Comparison of ENCODE assay signal across 8 cellular contexts in genomic region chr12:124568431-124569374, GRCh38. TPM values are rescaled to one million over a fixed set of nuclear protein-coding genes. Genes with fewer than 3 reads are reported as not detected.
DNase-seq lines count a peak whose midpoint lies in the region; ATAC-seq and TF ChIP-seq lines count a peak whose summit lies in the region.

No MANE protein-coding gene starts in this region.

- peaks cover 21% of the 10 kb centered on the region for H3K4me1 Mint-ChIP-seq in endodermal cell

- no peaks in the 10 kb centered on the region for H3K36me3 ChIP-seq in IMR-90 (ENCODE audit: control insufficient read depth, insufficient read depth, low read length)
- no peaks in the 10 kb centered on the region for H3K36me3 ChIP-seq in SK-N-MC (ENCODE audit: insufficient read depth, low read length)
- no peaks in the 10 kb centered on the region for H3K36me3 ChIP-seq in endodermal cell (ENCODE audit: control insufficient read depth, insufficient read depth, low read length)

- H3K27ac ChIP-seq in IMR-90 (ENCODE audit: insufficient read depth, low read length) (peak overlapping the region; percentile 89), SK-N-MC (peak overlapping the region; percentile 95), endodermal cell (ENCODE audit: low read depth, low read length) (peak overlapping the region; percentile 63), substantia nigra (ENCODE audit: low read depth, low read length, poor library complexity, severe bottlenecking) (peak overlapping the region; percentile 53)

- peak overlapping the region; percentile 53 for H2BK5ac ChIP-seq in IMR-90 (ENCODE audit: low read depth, low read length, poor library complexity, severe bottlenecking)

- intact Hi-C loops in IMR-90 (cut with micrococcal nuclease) = loop anchor here (1.0 to 5.0 kb wide), 6 partner anchors 89 to 199 kb away; no protein-coding TSS in a partner anchor

- H3K9me3 ChIP-seq in IMR-90 (ENCODE audit: control insufficient read depth, insufficient read depth, low read length) (no peaks in the 10 kb centered on the region), SK-N-MC (ENCODE audit: low read depth, low read length) (no peaks in the 10 kb centered on the region), endodermal cell (ENCODE audit: control insufficient read depth, low read length) (no peaks in the 10 kb centered on the region)

- H4K8ac ChIP-seq in IMR-90 (ENCODE audit: low read depth in 2 of 2, low read length in 2 of 2) = peak overlapping the region; percentile 79 to 98

- H3K27me3 ChIP-seq in IMR-90 (ENCODE audit: control insufficient read depth, insufficient read depth, low read length) (no peaks in the 10 kb centered on the region), endodermal cell (ENCODE audit: control insufficient read depth, insufficient read depth, low read length, poor library complexity, severe bottlenecking) (no peaks in the 10 kb centered on the region)

- peak overlapping the region; percentile 97; the same call in 2 of the 3 replicates for H2BK15ac ChIP-seq in IMR-90 (ENCODE audit: low read depth, low read length)

- no CpG with 5 or more reads among the region's 28 CpGs for WGBS in IMR-90 (ENCODE audit: extremely low coverage in 2 of 2, insufficient read length in 1 of 2), 2 experiments
- WGBS in endodermal cell (ENCODE audit: insufficient coverage in 1 of 2, insufficient read length in 1 of 2), 2 experiments = 5 to 45% methylated on average over 5 to 28 of the region's 28 CpGs

- peak overlapping the region; percentile 51 for H2BK20ac ChIP-seq in IMR-90 (ENCODE audit: low read depth, low read length)

- H4K91ac ChIP-seq in IMR-90 (ENCODE audit: insufficient read depth, low read depth, low read length) = peak overlapping the region; percentile 94

- in situ Hi-C loops in IMR-90 (cut with MboI; ENCODE audit: low sequenced_read_pairs) = loop anchor here (5.0 to 10.0 kb wide), 2 partner anchors 184 to 199 kb away; no protein-coding TSS in a partner anchor

- TF ChIP-seq CTCF in IMR-90 (conservative IDR thresholded peaks at IDR 0.05; ENCODE audit: low read depth, low read length) (peak; percentile 64), endodermal cell (conservative IDR thresholded peaks at IDR 0.05) (peak; percentile 63)

- H2BK120ac ChIP-seq in IMR-90 (ENCODE audit: low read depth, low read length) = peak overlapping the region; percentile 98

- H2AFZ ChIP-seq in IMR-90 (replicated peaks; ENCODE audit: low read length, poor library complexity) = peak overlapping the region; percentile 89

- peak; percentile 56 to 60 for DNase-seq in activated T-cell treated with anti-CD3 and anti-CD28 coated beads, Interleukin-2, amount 50 U/mL, for 48 hours
- DNase-seq in activated T-cell treated with anti-CD3 and anti-CD28 coated beads for 4 hours = no peak
- DNase-seq in IMR-90 = peak; percentile 94
- DNase-seq in SK-N-MC (ENCODE audit: low read depth, low spot score) = peak; percentile 72
- peak; percentile 92 for DNase-seq in endodermal cell
- peak; percentile 42 to 77 for DNase-seq in lung microvascular endothelial cell (ENCODE audit: low read depth in 2 of 2)
- DNase-seq in substantia nigra (lab: John Stamatoyannopoulos, UW) = peak in 33 of 49 donors; percentile 20 to 82 (median 57)

- peak; percentile 43 for ATAC-seq in IMR-90 (ENCODE audit: low read depth)
- ATAC-seq in HG03442 (IDR thresholded peaks at IDR 0.05; ENCODE audit: unreplicated experiment) = no peak

- dilution Hi-C loops in IMR-90 (cut with HindIII; ENCODE audit: low sequenced_read_pairs, unreplicated experiment) = no loop called here

- H3K4me3 ChIP-seq in IMR-90 (ENCODE audit: insufficient read depth, low read depth, low read length) = no peak overlapping the region
- peak overlapping the region; percentile 75 for H3K4me3 ChIP-seq in SK-N-MC
- no peak overlapping the region for H3K4me3 ChIP-seq in endodermal cell (ENCODE audit: low read length)

- H3K56ac ChIP-seq in IMR-90 (ENCODE audit: extremely low read depth, insufficient read depth, low read length) = 0 out of 2 replicates have a peak overlapping the region, but pooled peaks have one; percentile 67

- peak overlapping the region; percentile 88 for H2AK5ac ChIP-seq in IMR-90 (ENCODE audit: low read depth, low read length)

- peak overlapping the region; percentile 19; the same call in 1 of the 2 replicates for H4K5ac ChIP-seq in IMR-90 (ENCODE audit: low read depth, low read length)

- H3K27me3 Mint-ChIP-seq in endodermal cell (ENCODE audit: insufficient read depth) = no peaks in the 10 kb centered on the region

- H3K18ac ChIP-seq in IMR-90 (ENCODE audit: low read depth, low read length) = peak overlapping the region; percentile 34

- H3K4me3 Mint-ChIP-seq in endodermal cell = peak overlapping the region; percentile 71

- no peak for TF ChIP-seq POLR2A in IMR-90 (IDR thresholded peaks at IDR 0.05; ENCODE audit: low read depth, low read length)

- peaks cover 9 to 22% of the 10 kb centered on the region in 2 experiments; a peak in 3 of 4 replicates for H3K79me1 ChIP-seq in IMR-90 (ENCODE audit: low read depth in 1 of 2, low read length in 2 of 2)

- peaks cover 7% of the 10 kb centered on the region; the same call in 1 of the 2 replicates for H3K9me1 ChIP-seq in IMR-90 (ENCODE audit: insufficient read depth, low read length)

- H4K20me1 ChIP-seq in IMR-90 (ENCODE audit: insufficient read depth, low read length) = peaks cover 31% of the 10 kb centered on the region

- POLR2A ChIA-PET in IMR-90 (lab: Charles Lee; ENCODE audit: unreplicated experiment) = no interaction called here

- H3K9ac ChIP-seq in IMR-90 (ENCODE audit: low read depth, low read length) = peak overlapping the region; percentile 62
- H3K9ac ChIP-seq in SK-N-MC (ENCODE audit: insufficient read length) = peak overlapping the region; percentile 55
- no peak overlapping the region for H3K9ac ChIP-seq in endodermal cell (ENCODE audit: extremely low read depth, low read length, poor library complexity, severe bottlenecking)

- no peaks in the 10 kb centered on the region for H3K36me3 Mint-ChIP-seq in endodermal cell (ENCODE audit: low read depth)

- BruUV-seq in IMR-90 (replicated peaks; lab: Mats Ljungman, UMichigan) = no TSS peak

- H3K4ac ChIP-seq in IMR-90 (ENCODE audit: low read depth, low read length) = peak overlapping the region; percentile 98

- H3K14ac ChIP-seq in IMR-90 (replicated peaks; ENCODE audit: low read depth, low read length) = peak overlapping the region; percentile 94; the same call in 1 of the 2 replicates

- H2AK9ac ChIP-seq in IMR-90 (replicated peaks; ENCODE audit: low read depth, low read length, poor library complexity) = peak overlapping the region; percentile 96

- no peak overlapping the region for H3K27ac Mint-ChIP-seq in endodermal cell

- TF ChIP-seq RAD21 in IMR-90 (IDR thresholded peaks at IDR 0.05; ENCODE audit: low read length) = peak; percentile 70

- CTCF ChIA-PET in IMR-90 (lab: Yijun Ruan, JAX) = interaction anchor here (0.6 to 1.2 kb wide), 4 partner anchors 141 to 203 kb away, joined by 3 to 5 read pairs (median 4); no protein-coding TSS in a partner anchor

- H3K4me2 ChIP-seq in IMR-90 (ENCODE audit: low read depth, low read length) = no peak overlapping the region; the same call in 1 of the 2 replicates

- H3K4me1 ChIP-seq in IMR-90 (ENCODE audit: control insufficient read depth, insufficient read depth, low read length) (peaks cover 24% of the 10 kb centered on the region), endodermal cell (ENCODE audit: control insufficient read depth, insufficient read depth, low read length) (peaks cover 6% of the 10 kb centered on the region)

- no peaks in the 10 kb centered on the region for H3K9me3 Mint-ChIP-seq in endodermal cell

- peak overlapping the region; percentile 99; the same call in 1 of the 2 replicates for H3K23ac ChIP-seq in IMR-90 (ENCODE audit: low read depth, low read length)

TF ChIP-seq in IMR-90, 13 proteins besides CTCF, POLR2A, EP300 and RAD21 (continues in another document):
- TF ChIP-seq MAZ (IDR thresholded peaks at IDR 0.05; ENCODE audit: borderline replicate concordance, low read depth, low read length) (peak; percentile 91), RFX5 (IDR thresholded peaks at IDR 0.05; ENCODE audit: low read depth, low read length) (no peak), MXI1 (IDR thresholded peaks at IDR 0.05; ENCODE audit: borderline replicate concordance, low read depth, low read length) (0 out of 2 replicates have a peak, but pooled peaks have one; percentile 14), NFE2L2 (IDR thresholded peaks at IDR 0.05; ENCODE audit: low read depth, low read length) (no peak), SMC3 (IDR thresholded peaks at IDR 0.05; ENCODE audit: low read depth, low read length) (peak; percentile 64), ELK1 (IDR thresholded peaks at IDR 0.05; ENCODE audit: borderline replicate concordance, low read depth, low read length) (no peak), FOS (IDR thresholded peaks at IDR 0.05; ENCODE audit: low read depth, low read length) (no peak), MAFK (IDR thresholded peaks at IDR 0.05; ENCODE audit: low read depth, low read length) (no peak), CHD1 (IDR thresholded peaks at IDR 0.05; ENCODE audit: low read depth, low read length) (no peak), BHLHE40 (IDR thresholded peaks at IDR 0.05; ENCODE audit: low read depth, low read length) (no peak), CEBPB (IDR thresholded peaks at IDR 0.05; ENCODE audit: low read depth, low read length) (no peak)

RNA-seq across cellular contexts. Expression of gene NCOR2, which starts 1.3 kb away (rescaled TPM):
- 12.9 and 15.3 TPM in 2 replicates for total RNA-seq in IMR-90 (2012; rRNA removed)
- polyA plus RNA-seq in IMR-90 (2012; rRNA removed) = 40.8 and 50.2 TPM in 2 replicates
- 55.0 and 56.1 TPM in 2 replicates for polyA plus RNA-seq in IMR-90 (2012; cell fraction: cytosol; rRNA removed)
- 151 and 276 TPM in 2 replicates for polyA plus RNA-seq in IMR-90 (2012; cell fraction: nucleus; rRNA removed; ENCODE audit: low replicate concordance)
- 100 to 1,000 TPM; 185 to 207 TPM for total RNA-seq in endodermal cell
- polyA plus RNA-seq in endodermal cell (2013, experiment 1 of 2) = 112 TPM
- polyA plus RNA-seq in endodermal cell (2013, experiment 2 of 2) = 110 TPM
- total RNA-seq in lung microvascular endothelial cell = 10.5 TPM in 2 replicates

Comparison
In these comparisons a context has a peak if more than half of its experiments do, and no peak if none do; other contexts are left out.
1. RNA of gene NCOR2, which starts 1.3 kb away (total RNA-seq): 185 to 207 TPM in endodermal cell; 12.9 to 15.3 TPM in IMR-90 and 10.5 TPM in lung microvascular endothelial cell; every median in the first group is over 10 times any median in the second.
2. Peak in every context shown above with its lines, with median percentiles within 50 percentile points of each other: H3K27ac ChIP-seq.